13 cellular contexts compared by ENCODE assay signal in the genomic region with DNA sequence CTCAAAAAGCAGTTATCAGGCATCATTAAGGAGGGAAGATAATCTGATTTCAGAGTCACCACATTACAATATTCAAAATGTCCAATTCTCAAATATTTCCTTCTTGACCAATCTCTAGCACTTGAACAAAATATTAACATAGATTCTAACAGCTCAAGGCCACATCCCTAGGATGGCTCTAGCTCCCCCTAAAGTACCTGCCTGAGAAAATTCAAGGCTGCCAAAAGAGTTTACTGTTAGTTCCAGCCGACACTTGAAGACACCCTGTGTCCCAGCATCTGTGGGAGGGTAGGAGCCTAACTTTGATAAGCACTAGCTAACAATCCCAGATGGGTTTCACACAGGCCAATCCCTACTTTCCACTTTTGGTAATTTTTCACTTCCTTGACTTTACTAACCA.
"Had no signal": no experiment of that assay in that cellular context is flagged by ENCODE, and none has a peak within 500 bp of the region (broad histone marks: within the 10 kb centered on the region; RNA-seq: fewer than 3 reads in every experiment).

No MANE protein-coding gene starts in this region.

- H3K4me1 Mint-ChIP-seq: activated T-helper 17 cell treated with anti-CD3 and anti-CD28 coated beads, Interleukin-2, amount 50 U/mL, for 72 hours had no signal

- H3K36me3 ChIP-seq: lower lobe of right lung, thyroid gland had no signal

- DNase-seq: activated CD4-positive, alpha-beta T cell treated with anti-CD3 and anti-CD28 coated beads for 48 hours; activated naive CD4-positive, alpha-beta T cell treated with anti-CD3 and anti-CD28 coated beads, Interleukin-2, amount 10 ng/mL, durations not matched to agents 7 days and 5 days; caudate nucleus; effector CD4-positive, alpha-beta T cell; hypothalamus; lower lobe of right lung; midbrain; posterior cingulate gyrus; right cardiac atrium; small intestine; thyroid gland had no signal

- H3K36me3 Mint-ChIP-seq: activated naive CD4-positive, alpha-beta T cell treated with anti-CD3 and anti-CD28 coated beads, Interleukin-2, amount 10 ng/mL, durations not matched to agents 7 days and 5 days had no signal

- H3K4me3 ChIP-seq: coronary artery, lower lobe of right lung, thyroid gland had no signal

- H3K27ac Mint-ChIP-seq: activated naive CD4-positive, alpha-beta T cell treated with anti-CD3 and anti-CD28 coated beads, Interleukin-2, amount 10 ng/mL, durations not matched to agents 7 days and 5 days; activated T-helper 17 cell treated with anti-CD3 and anti-CD28 coated beads, Interleukin-2, amount 50 U/mL, for 72 hours had no signal

- H3K4me3 Mint-ChIP-seq: activated naive CD4-positive, alpha-beta T cell treated with anti-CD3 and anti-CD28 coated beads, Interleukin-2, amount 10 ng/mL, durations not matched to agents 7 days and 5 days; activated T-helper 17 cell treated with anti-CD3 and anti-CD28 coated beads, Interleukin-2, amount 50 U/mL, for 72 hours had no signal

- H3K9me3 ChIP-seq: lower lobe of right lung, thyroid gland had no signal

- H3K9me3 Mint-ChIP-seq: activated naive CD4-positive, alpha-beta T cell treated with anti-CD3 and anti-CD28 coated beads, Interleukin-2, amount 10 ng/mL, durations not matched to agents 7 days and 5 days; activated T-helper 17 cell treated with anti-CD3 and anti-CD28 coated beads, Interleukin-2, amount 50 U/mL, for 72 hours had no signal

- ATAC-seq: activated T-helper 17 cell treated with anti-CD3 and anti-CD28 coated beads, Interleukin-2, amount 50 U/mL, for 72 hours; lower lobe of right lung; right cardiac atrium had no signal

- H3K4me1 ChIP-seq: lower lobe of right lung, thyroid gland had no signal

- H3K27me3 ChIP-seq: thyroid gland had no signal

- H3K27ac ChIP-seq: coronary artery, lower lobe of right lung, thyroid gland had no signal
